ENCODE assay signal across 9 cellular contexts in genomic region chr17:57810740-57811632, GRCh38. TPM values are rescaled to one million over a fixed set of nuclear protein-coding genes. Genes with fewer than 3 reads are reported as not detected.
DNase-seq lines count a peak whose midpoint lies in the region; ATAC-seq, FAIRE-seq and TF ChIP-seq lines count a peak whose summit lies in the region.
"Had no signal": no experiment of that assay in that cellular context is flagged by ENCODE, and none has a peak within 500 bp of the region (broad histone marks: within the 10 kb centered on the region; RNA-seq: fewer than 3 reads in every experiment).

No MANE protein-coding gene starts in this region.

- H3K27me3 ChIP-seq in uterus, result no peaks in the 10 kb centered on the region

- DNase-seq in Daoy (ENCODE audit: low read depth) (peak; percentile 77), NCI-H2107 treated with DMSO at 0.1 percent for 48 hours (lab: John Stamatoyannopoulos, UW; ENCODE audit: unreplicated experiment) (peak; percentile 98), cardiac fibroblast (ENCODE audit: low read depth in 2 of 2) (peak; percentile 54 to 67), lung microvascular endothelial cell (ENCODE audit: low read depth in 2 of 2) (peak; percentile 11 to 50), uterus (peak; percentile 32 to 52), KG1 (lab: John Stamatoyannopoulos, UW) (no peak), GM19239 (ENCODE audit: insufficient read length, low spot score) (no peak)
- DNase-seq: activated naive CD8-positive, alpha-beta T cell treated with anti-CD3 and anti-CD28 coated beads, Interleukin-2, amount 10 ng/mL, durations not matched to agents 7 days and 5 days had no signal

- ATAC-seq in HG03520 (IDR thresholded peaks at IDR 0.05; ENCODE audit: unreplicated experiment), result no peak

- TF ChIP-seq CTCF in cardiac fibroblast (IDR thresholded peaks at IDR 0.05; ENCODE audit: low read depth, low read length), result no peak
- TF ChIP-seq CTCF in uterus (IDR thresholded peaks at IDR 0.05), result no peak

- intact Hi-C loops in uterus (cut with DNase I; ENCODE audit: low total_unique reads), result no loop called here

- H3K9me3 ChIP-seq in uterus, result no peaks in the 10 kb centered on the region

- no peak for FAIRE-seq in GM19239 (lab: Jason Lieb, UNC)

- H3K4me3 ChIP-seq in cardiac fibroblast (replicated peaks in 1 of 2; ENCODE audit: low read depth in 2 of 2, low read length in 2 of 2), result no peak overlapping the region
- H3K4me3 ChIP-seq in uterus, result peak overlapping the region; percentile 8 to 26

- H3K36me3 ChIP-seq in uterus, result no peaks in the 10 kb centered on the region

- H3K4me1 ChIP-seq in uterus, result no peaks in the 10 kb centered on the region

- H3K27ac ChIP-seq in uterus, result peak overlapping the region; percentile 69 to 79

- TF ChIP-seq POLR2A in uterus (IDR thresholded peaks at IDR 0.05), result no peak

RNA-seq across cellular contexts. Expression of gene MRPS23, which starts 38.9 kb away (rescaled TPM):
- total RNA-seq in Daoy (2014; rRNA removed; shearing (Covaris generic)), result 34.0 and 51.2 TPM in 2 replicates
- total RNA-seq in lung microvascular endothelial cell (22.0 and 24.0 TPM in 2 replicates), uterus (10 to 100 TPM in 2 of 4 donors, 1 to 10 TPM in 2; 5.9 to 35.2 (median 16.8) TPM)

Comparison
In these comparisons a context has a peak if more than half of its experiments do, and no peak if none do; other contexts are left out.
1. DNase-seq: peak in Daoy (single experiment), NCI-H2107 treated with DMSO at 0.1 percent for 48 hours (single experiment), cardiac fibroblast (2 of 2), lung microvascular endothelial cell (2 of 2) and uterus (2 of 2); none in KG1 (single experiment) and GM19239 (single experiment).
2. H3K4me3 ChIP-seq: peak in uterus (2 of 2); none in cardiac fibroblast (0 of 2).